27 cellular contexts compared by ENCODE assay signal in genomic region chr2:212427031-212427430, GRCh38.
DNase-seq lines count a peak whose midpoint lies in the region; ATAC-seq and TF ChIP-seq lines count a peak whose summit lies in the region.
"Had no signal": no experiment of that assay in that cellular context is flagged by ENCODE, and none has a peak within 500 bp of the region (broad histone marks: within the 10 kb centered on the region; RNA-seq: fewer than 3 reads in every experiment).

No MANE protein-coding gene starts in this region.

- H3K36me3 ChIP-seq in Loucy (ENCODE audit: insufficient read depth, low read length) (no peaks in the 10 kb centered on the region), iPS-20b (ENCODE audit: insufficient read depth, low read depth, low read length) (no peaks in the 10 kb centered on the region)
- H3K36me3 ChIP-seq: SJSA1 had no signal

- no peaks in the 10 kb centered on the region for H3F3A ChIP-seq in Loucy (ENCODE audit: low read depth)

- H3K4me1 ChIP-seq in Loucy (ENCODE audit: insufficient read depth, low read length, poor library complexity, severe bottlenecking) (no peaks in the 10 kb centered on the region), iPS-20b (ENCODE audit: insufficient read depth, low read length) (peaks cover 22% of the 10 kb centered on the region; the same call in 1 of the 2 replicates)
- H3K4me1 ChIP-seq: Caco-2, SJSA1 had no signal

- H3K9me3 ChIP-seq in Loucy (ENCODE audit: insufficient read depth, low read depth, low read length): no peaks in the 10 kb centered on the region
- H3K9me3 ChIP-seq in iPS-20b (ENCODE audit: insufficient read depth, low read depth, low read length): no peaks in the 10 kb centered on the region
- H3K9me3 ChIP-seq: Caco-2, SJSA1 had no signal

- H3K27ac ChIP-seq in angular gyrus (ENCODE audit: low read depth, low read length) (peak overlapping the region; percentile 4), iPS-20b (ENCODE audit: low read length) (no peak overlapping the region)
- H3K27ac ChIP-seq: PC-9, SJSA1 had no signal

- no peak for TF ChIP-seq POLR2A in erythroblast (IDR thresholded peaks at IDR 0.05; ENCODE audit: low read length)

- no peaks in the 10 kb centered on the region for H3K36me3 Mint-ChIP-seq in stimulated activated effector memory CD8-positive, alpha-beta T cell treated with anti-CD3 and anti-CD28 coated beads, Interleukin-12 subunit alpha, Interleukin-12 subunit beta, amount 100 ng/mL, for 72 hours
- H3K36me3 Mint-ChIP-seq: CD8-positive, alpha-beta T cell; T-cell had no signal

- no peak overlapping the region for H3K27ac Mint-ChIP-seq in stimulated activated effector memory CD8-positive, alpha-beta T cell treated with anti-CD3 and anti-CD28 coated beads, Interleukin-12 subunit alpha, Interleukin-12 subunit beta, amount 100 ng/mL, for 72 hours
- H3K27ac Mint-ChIP-seq: CD8-positive, alpha-beta T cell; T-cell had no signal

- peaks cover 7% of the 10 kb centered on the region for H3K9me3 Mint-ChIP-seq in stimulated activated effector memory CD8-positive, alpha-beta T cell treated with anti-CD3 and anti-CD28 coated beads, Interleukin-12 subunit alpha, Interleukin-12 subunit beta, amount 100 ng/mL, for 72 hours

- no peak for ATAC-seq in GM21423 (IDR thresholded peaks at IDR 0.05; ENCODE audit: unreplicated experiment)
- ATAC-seq in stimulated activated effector memory CD8-positive, alpha-beta T cell treated with anti-CD3 and anti-CD28 coated beads, Interleukin-12 subunit alpha, Interleukin-12 subunit beta, amount 100 ng/mL, for 72 hours: no peak
- ATAC-seq: CD8-positive, alpha-beta T cell; GM12878; T-cell had no signal

- DNase-seq in NCI-H748 (lab: John Stamatoyannopoulos, UW; ENCODE audit: unreplicated experiment) (peak; percentile 24), NCI-H748 treated with DMSO at 0.1 percent for 48 hours (lab: John Stamatoyannopoulos, UW) (no peak), erythroblast (lab: John Stamatoyannopoulos, UW) (no peak)
- no peak for DNase-seq in stimulated activated effector memory CD8-positive, alpha-beta T cell treated with anti-CD3 and anti-CD28 coated beads, Interleukin-12 subunit alpha, Interleukin-12 subunit beta, amount 100 ng/mL, for 72 hours (ENCODE audit: low spot score in 2 of 2)
- DNase-seq: AML-193; C1 segment of cervical spinal cord; Caco-2; CD8-positive, alpha-beta T cell; DMS79; EL; GDM1; HCEC 1CT; NCI-H1092 treated with DMSO at 0.1 percent for 48 hours; NCI-H1694; NCI-H2029 treated with DMSO at 0.1 percent for 48 hours; NCI-H446 treated with DMSO at 0.1 percent for 48 hours; NCI-H774; PC-9; Right ventricle myocardium superior; RPMI8226; T-cell had no signal

- 0 out of 2 replicates have a peak overlapping the region, but pooled peaks have one; percentile 10 for H2AFZ ChIP-seq in Loucy (ENCODE audit: low read length)
- H2AFZ ChIP-seq: PC-9 had no signal

- H3K4me3 ChIP-seq in Loucy (ENCODE audit: low read length, poor library complexity, severe bottlenecking) (no peak overlapping the region), iPS-20b (ENCODE audit: low read length) (peak overlapping the region; percentile 33; the same call in 1 of the 2 replicates)
- H3K4me3 ChIP-seq: GM12878, PC-9, SJSA1 had no signal

- no peaks in the 10 kb centered on the region for H3K79me2 ChIP-seq in Loucy (ENCODE audit: insufficient read depth, low read length)

- no peaks in the 10 kb centered on the region for H3K27me3 ChIP-seq in Loucy (ENCODE audit: insufficient read depth, low read length, poor library complexity, severe bottlenecking)
- H3K27me3 ChIP-seq in iPS-20b (ENCODE audit: insufficient read depth, low read length): no peaks in the 10 kb centered on the region
- H3K27me3 ChIP-seq: SJSA1 had no signal

- no peaks in the 10 kb centered on the region for H3K4me1 Mint-ChIP-seq in stimulated activated effector memory CD8-positive, alpha-beta T cell treated with anti-CD3 and anti-CD28 coated beads, Interleukin-12 subunit alpha, Interleukin-12 subunit beta, amount 100 ng/mL, for 72 hours
- H3K4me1 Mint-ChIP-seq: T-cell had no signal

- H3K4me3 Mint-ChIP-seq in stimulated activated effector memory CD8-positive, alpha-beta T cell treated with anti-CD3 and anti-CD28 coated beads, Interleukin-12 subunit alpha, Interleukin-12 subunit beta, amount 100 ng/mL, for 72 hours: no peak overlapping the region
- H3K4me3 Mint-ChIP-seq: CD8-positive, alpha-beta T cell; T-cell had no signal

- H3K4me2 ChIP-seq in Loucy (ENCODE audit: low read depth, low read length, poor library complexity, severe bottlenecking): no peak overlapping the region
- H3K4me2 ChIP-seq: PC-9 had no signal

- no peak overlapping the region for H3K9ac ChIP-seq in Loucy (ENCODE audit: low read depth, low read length, poor library complexity, severe bottlenecking)
- no peak overlapping the region for H3K9ac ChIP-seq in iPS-20b (ENCODE audit: low read depth, low read length)

- no peaks in the 10 kb centered on the region for H4K20me1 ChIP-seq in Loucy (ENCODE audit: insufficient read depth, low read length, poor library complexity, severe bottlenecking)

- no peaks in the 10 kb centered on the region for H3K9me2 ChIP-seq in Loucy (replicated peaks; ENCODE audit: low read depth, low read length)

- TF ChIP-seq CTCF in Loucy (conservative IDR thresholded peaks at IDR 0.05; ENCODE audit: low read length): no peak
